In genomic region chr7:98418271-98418635, GRCh38 we compare ENCODE assay signal across 13 cellular contexts. TPM values are rescaled to one million over a fixed set of nuclear protein-coding genes. Genes with fewer than 3 reads are reported as not detected.
A peak's percentile ranks its signal among the peaks of the same experiment; 100 is the strongest.
DNase-seq lines count a peak whose midpoint lies in the region; ATAC-seq and TF ChIP-seq lines count a peak whose summit lies in the region.
"Had no signal": no experiment of that assay in that cellular context is flagged by ENCODE, and none has a peak within 500 bp of the region (broad histone marks: within the 10 kb centered on the region; RNA-seq: fewer than 3 reads in every experiment).

No MANE protein-coding gene starts in this region.

- peak overlapping the region; percentile 61 to 94 for H4K8ac ChIP-seq in IMR-90 (ENCODE audit: low read depth in 2 of 2, low read length in 2 of 2)

- H3K4me2 ChIP-seq in IMR-90 (ENCODE audit: low read depth, low read length), result no peak overlapping the region; the same call in 1 of the 2 replicates

- H2BK15ac ChIP-seq in IMR-90 (ENCODE audit: low read depth, low read length), result peak overlapping the region; percentile 86

- no peaks in the 10 kb centered on the region for H3K9me3 ChIP-seq in IMR-90 (ENCODE audit: control insufficient read depth, insufficient read depth, low read length)

- H3K36me3 ChIP-seq in ACC112 (ENCODE audit: insufficient read depth, low read length) (no peaks in the 10 kb centered on the region), IMR-90 (ENCODE audit: control insufficient read depth, insufficient read depth, low read length) (no peaks in the 10 kb centered on the region), brain microvascular endothelial cell (replicated peaks) (no peaks in the 10 kb centered on the region)

- TF ChIP-seq CTCF in IMR-90 (conservative IDR thresholded peaks at IDR 0.05; ENCODE audit: low read depth, low read length), result no peak
- TF ChIP-seq CTCF in brain microvascular endothelial cell (IDR thresholded peaks at IDR 0.05; ENCODE audit: low read depth, low read length, missing control alignments), result no peak

- peaks cover 12% of the 10 kb centered on the region; the same call in 1 of the 2 replicates for H3K9me1 ChIP-seq in IMR-90 (ENCODE audit: insufficient read depth, low read length)

- H3K4me1 ChIP-seq in ACC112 (ENCODE audit: control insufficient read depth, insufficient read depth, low read length, unreplicated experiment) (peaks cover 22% of the 10 kb centered on the region), IMR-90 (ENCODE audit: control insufficient read depth, insufficient read depth, low read length) (peaks cover 14% of the 10 kb centered on the region)

- H3K56ac ChIP-seq in IMR-90 (ENCODE audit: extremely low read depth, insufficient read depth, low read length), result peak overlapping the region; percentile 60; the same call in 1 of the 2 replicates

- H4K91ac ChIP-seq in IMR-90 (ENCODE audit: insufficient read depth, low read depth, low read length), result peak overlapping the region; percentile 86

- H3K9ac ChIP-seq in IMR-90 (ENCODE audit: low read depth, low read length), result no peak overlapping the region

- peak overlapping the region; percentile 43; the same call in 1 of the 2 replicates for H3K18ac ChIP-seq in IMR-90 (ENCODE audit: low read depth, low read length)

- ATAC-seq in IMR-90 (ENCODE audit: low read depth) (no peak), left lobe of liver (peak; percentile 2), GM18519 (IDR thresholded peaks at IDR 0.05; ENCODE audit: low FRiP score, unreplicated experiment) (no peak), GM18517 (IDR thresholded peaks at IDR 0.05; ENCODE audit: unreplicated experiment) (no peak)

- H2BK120ac ChIP-seq in IMR-90 (ENCODE audit: low read depth, low read length), result peak overlapping the region; percentile 99

- H3K79me1 ChIP-seq in IMR-90 (ENCODE audit: low read depth in 1 of 2, low read length in 2 of 2), result peaks cover 0 to 5% of the 10 kb centered on the region in 2 experiments; a peak in 1 of 4 replicates

- no peak overlapping the region for H4K5ac ChIP-seq in IMR-90 (ENCODE audit: low read depth, low read length)

- H2BK5ac ChIP-seq in IMR-90 (ENCODE audit: low read depth, low read length, poor library complexity, severe bottlenecking), result peak overlapping the region; percentile 77

- H2BK20ac ChIP-seq in IMR-90 (ENCODE audit: low read depth, low read length), result peak overlapping the region; percentile 96

- CTCF ChIA-PET in IMR-90 (lab: Yijun Ruan, JAX), result no interaction called here

- H2AK9ac ChIP-seq in IMR-90 (replicated peaks; ENCODE audit: low read depth, low read length, poor library complexity), result peak overlapping the region; percentile 97

- TF ChIP-seq RAD21 in IMR-90 (IDR thresholded peaks at IDR 0.05; ENCODE audit: low read length), result no peak

- intact Hi-C loops in IMR-90 (cut with micrococcal nuclease), result no loop called here

- H3K4ac ChIP-seq in IMR-90 (ENCODE audit: low read depth, low read length), result peak overlapping the region; percentile 97

- no peak for TF ChIP-seq POLR2A in IMR-90 (IDR thresholded peaks at IDR 0.05; ENCODE audit: low read depth, low read length)

- H2AFZ ChIP-seq in ACC112 (ENCODE audit: low read length, unreplicated experiment) (no peak overlapping the region), IMR-90 (replicated peaks; ENCODE audit: low read length, poor library complexity) (peak overlapping the region; percentile 85)

- BruUV-seq in IMR-90 (replicated peaks; lab: Mats Ljungman, UMichigan), result no TSS peak

- no peaks in the 10 kb centered on the region for H4K20me1 ChIP-seq in IMR-90 (ENCODE audit: insufficient read depth, low read length)

- in situ Hi-C loops in IMR-90 (cut with MboI; ENCODE audit: low sequenced_read_pairs), result no loop called here
- in situ Hi-C loops in brain microvascular endothelial cell (cut with HindIII; ENCODE audit: low pct_ligation_motif_present, low sequenced_read_pairs), result no loop called here

- no CpG with 5 or more reads among the region's 7 CpGs for WGBS in IMR-90 (ENCODE audit: extremely low coverage in 2 of 2, insufficient read length in 1 of 2), 2 experiments

- H3K4me3 ChIP-seq in ACC112 (ENCODE audit: low read depth, low read length), result 0 out of 2 replicates have a peak overlapping the region, but pooled peaks have one; percentile 28
- H3K4me3 ChIP-seq in IMR-90 (ENCODE audit: insufficient read depth, low read depth, low read length), result no peak overlapping the region
- H3K4me3 ChIP-seq in brain microvascular endothelial cell (ENCODE audit: low read depth, low read length), result no peak overlapping the region

- H3K27me3 ChIP-seq in ACC112 (ENCODE audit: insufficient read depth, low read length), result no peaks in the 10 kb centered on the region
- no peaks in the 10 kb centered on the region for H3K27me3 ChIP-seq in IMR-90 (ENCODE audit: control insufficient read depth, insufficient read depth, low read length)
- no peaks in the 10 kb centered on the region for H3K27me3 ChIP-seq in brain microvascular endothelial cell (replicated peaks)

- POLR2A ChIA-PET in IMR-90 (lab: Charles Lee; ENCODE audit: unreplicated experiment), result no interaction called here

- dilution Hi-C loops in IMR-90 (cut with HindIII; ENCODE audit: low sequenced_read_pairs, unreplicated experiment), result no loop called here

- DNase-seq in IMR-90 (peak; percentile 33), brain microvascular endothelial cell (peak; percentile 39), left lobe of liver (ENCODE audit: low spot score) (no peak), DMS 273 treated with DMSO at 0.1 percent for 48 hours (lab: John Stamatoyannopoulos, UW) (no peak), SW 1271 (lab: John Stamatoyannopoulos, UW) (no peak)
- DNase-seq: activated CD4-positive, alpha-beta T cell treated with anti-CD3 and anti-CD28 coated beads, Interleukin-2, amount 10 ng/mL, durations not matched to agents 24 days and 14 days; effector memory CD4-positive, alpha-beta T cell; head of caudate nucleus; NCI-H1048 had no signal

- H3K23ac ChIP-seq in IMR-90 (ENCODE audit: low read depth, low read length), result peak overlapping the region; percentile 93

- peak overlapping the region; percentile 80 for H3K27ac ChIP-seq in ACC112 (ENCODE audit: low read depth, low read length)
- peak overlapping the region; percentile 40 for H3K27ac ChIP-seq in IMR-90 (ENCODE audit: insufficient read depth, low read length)
- H3K27ac ChIP-seq in brain microvascular endothelial cell, result peak overlapping the region; percentile 88

- peak overlapping the region; percentile 80 for H2AK5ac ChIP-seq in IMR-90 (ENCODE audit: low read depth, low read length)

- no peaks in the 10 kb centered on the region for H3K79me2 ChIP-seq in ACC112 (ENCODE audit: control insufficient read depth, insufficient read depth, low read length, unreplicated experiment)

- H3K14ac ChIP-seq in IMR-90 (replicated peaks; ENCODE audit: low read depth, low read length), result peak overlapping the region; percentile 96

TF ChIP-seq in IMR-90, 13 proteins besides CTCF, POLR2A, EP300 and RAD21:
- TF ChIP-seq USF2 (IDR thresholded peaks at IDR 0.05; ENCODE audit: low read depth, low read length) (no peak), FOS (IDR thresholded peaks at IDR 0.05; ENCODE audit: low read depth, low read length) (no peak), MAZ (IDR thresholded peaks at IDR 0.05; ENCODE audit: borderline replicate concordance, low read depth, low read length) (no peak), RCOR1 (IDR thresholded peaks at IDR 0.05; ENCODE audit: insufficient replicate concordance, low read length) (no peak), BHLHE40 (IDR thresholded peaks at IDR 0.05; ENCODE audit: low read depth, low read length) (no peak), CEBPB (IDR thresholded peaks at IDR 0.05; ENCODE audit: low read depth, low read length) (no peak), NFE2L2 (IDR thresholded peaks at IDR 0.05; ENCODE audit: low read depth, low read length) (no peak), MXI1 (IDR thresholded peaks at IDR 0.05; ENCODE audit: borderline replicate concordance, low read depth, low read length) (no peak), CHD1 (IDR thresholded peaks at IDR 0.05; ENCODE audit: low read depth, low read length) (no peak), SMC3 (IDR thresholded peaks at IDR 0.05; ENCODE audit: low read depth, low read length) (no peak), MAFK (IDR thresholded peaks at IDR 0.05; ENCODE audit: low read depth, low read length) (no peak), RFX5 (IDR thresholded peaks at IDR 0.05; ENCODE audit: low read depth, low read length) (no peak)
- TF ChIP-seq, protein P1, sequence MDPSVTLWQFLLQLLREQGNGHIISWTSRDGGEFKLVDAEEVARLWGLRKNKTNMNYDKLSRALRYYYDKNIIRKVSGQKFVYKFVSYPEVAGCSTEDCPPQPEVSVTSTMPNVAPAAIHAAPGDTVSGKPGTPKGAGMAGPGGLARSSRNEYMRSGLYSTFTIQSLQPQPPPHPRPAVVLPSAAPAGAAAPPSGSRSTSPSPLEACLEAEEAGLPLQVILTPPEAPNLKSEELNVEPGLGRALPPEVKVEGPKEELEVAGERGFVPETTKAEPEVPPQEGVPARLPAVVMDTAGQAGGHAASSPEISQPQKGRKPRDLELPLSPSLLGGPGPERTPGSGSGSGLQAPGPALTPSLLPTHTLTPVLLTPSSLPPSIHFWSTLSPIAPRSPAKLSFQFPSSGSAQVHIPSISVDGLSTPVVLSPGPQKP (IDR thresholded peaks at IDR 0.05; ENCODE audit: borderline replicate concordance, low read depth, low read length), result no peak
TF ChIP-seq in IMR-90: peak in this region for 0.

RNA-seq across cellular contexts. Expression of gene BAIAP2L1, which starts 17.4 kb away (rescaled TPM):
- 2.2 TPM in 2 replicates for total RNA-seq in IMR-90 (2012; rRNA removed)
- polyA plus RNA-seq in IMR-90 (2012; rRNA removed), result 5.8 and 6.0 TPM in 2 replicates
- polyA plus RNA-seq in IMR-90 (2012; cell fraction: cytosol; rRNA removed), result 4.7 and 5.4 TPM in 2 replicates
- polyA plus RNA-seq in IMR-90 (2012; cell fraction: nucleus; rRNA removed; ENCODE audit: low replicate concordance), result 6.3 and 8.4 TPM in 2 replicates
- total RNA-seq in left lobe of liver, result 12.9 TPM
- polyA plus RNA-seq: neural cell had no signal

Comparison
In these comparisons a context has a peak if more than half of its experiments do, and no peak if none do; other contexts are left out.
1. DNase-seq: peak in IMR-90 (single experiment) and brain microvascular endothelial cell (single experiment); none in left lobe of liver (single experiment), DMS 273 treated with DMSO at 0.1 percent for 48 hours (single experiment) and SW 1271 (0 of 2).
2. Peak in every context shown above with its lines, with median percentiles within 50 percentile points of each other: H3K27ac ChIP-seq.